ENCODE assay signal across 24 cellular contexts in genomic region chr4:68129793-68130192, GRCh38. TPM values are rescaled to one million over a fixed set of nuclear protein-coding genes. Genes with fewer than 3 reads are reported as not detected.
DNase-seq lines count a peak whose midpoint lies in the region; ATAC-seq, FAIRE-seq and TF ChIP-seq lines count a peak whose summit lies in the region.
"Had no signal": no experiment of that assay in that cellular context is flagged by ENCODE, and none has a peak within 500 bp of the region (broad histone marks: within the 10 kb centered on the region; RNA-seq: fewer than 3 reads in every experiment).

TMPRSS11F (minus strand) TSS chr4:68129869; CDS start chr4:68129820, 49 bp downstream.

- no peaks in the 10 kb centered on the region for H3K9me3 Mint-ChIP-seq in Caco-2 (ENCODE audit: unreplicated experiment)

- H3K36me3 ChIP-seq in Caco-2 (ENCODE audit: control insufficient read depth, insufficient read depth, low read length) (no peaks in the 10 kb centered on the region), K562 (ENCODE audit: control insufficient read depth, insufficient read depth, low read length) (no peaks in the 10 kb centered on the region)
- H3K36me3 ChIP-seq: gastrocnemius medialis, uterus had no signal

- H2AFZ ChIP-seq in K562 (ENCODE audit: low read depth, low read length), result peak within 1 kb of the TSS; percentile 74

- no peak within 1 kb of the TSS for H3K27ac Mint-ChIP-seq in Caco-2 (ENCODE audit: unreplicated experiment)
- H3K27ac Mint-ChIP-seq: CD4-positive, alpha-beta T cell; nephron; T-helper 17 cell had no signal

- H3K9me3 ChIP-seq in Caco-2, result no peaks in the 10 kb centered on the region
- H3K9me3 ChIP-seq in K562 (replicated peaks; ENCODE audit: control insufficient read depth, insufficient read depth, low read depth, low read length), result no peaks in the 10 kb centered on the region
- H3K9me3 ChIP-seq: gastrocnemius medialis, psoas muscle, uterus had no signal

- TF ChIP-seq CTCF in Caco-2 (IDR thresholded peaks at IDR 0.05; ENCODE audit: insufficient read depth in 1 of 2, low read depth in 1 of 2, low read length in 1 of 2, severe bottlenecking in 1 of 2, unreplicated experiment in 1 of 2) (no peak), NB4 (IDR thresholded peaks at IDR 0.05; ENCODE audit: low read depth, low read length) (no peak), K562 (IDR thresholded peaks at IDR 0.05 in 2 of 3, conservative IDR thresholded peaks at IDR 0.05 in 1 of 3; ENCODE audit: insufficient read depth in 2 of 3, low read depth in 1 of 3, low read length in 3 of 3) (no peak), lower leg skin (IDR thresholded peaks at IDR 0.05) (no peak)

- DNase-seq in Caco-2 (peak; percentile 48 to 52), NB4 (ENCODE audit: low read depth) (peak; percentile 1), K562 (ENCODE audit: extremely low read depth in 1 of 4, low spot score in 3 of 4) (peak; percentile 12 to 67 (median 27)), lower leg skin (ENCODE audit: low spot score in 2 of 2) (peak in 1 of 2 donors; percentile 44), NCI-H345 treated with DMSO at 0.1 percent for 48 hours (lab: John Stamatoyannopoulos, UW; ENCODE audit: unreplicated experiment) (no peak), left colon (no peak), DMS79 treated with DMSO at 0.1 percent for 48 hours (lab: John Stamatoyannopoulos, UW) (no peak)
- DNase-seq: activated CD4-positive, alpha-beta T cell treated with anti-CD3 and anti-CD28 coated beads for 1 hour; activated naive CD4-positive, alpha-beta T cell; aorta; CD4-positive, alpha-beta T cell; gastrocnemius medialis; NCI-H2107; psoas muscle; SHP77; stimulated activated naive CD4-positive, alpha-beta T cell treated with Interleukin-2 at 50 U/mL for 16 hours; T-helper 17 cell; uterus had no signal

- H3K27ac ChIP-seq in K562 (ENCODE audit: extremely low read depth, low read depth, low read length), result peak within 1 kb of the TSS; percentile 70; the same call in 2 of the 3 replicates
- H3K27ac ChIP-seq: gastrocnemius medialis, psoas muscle, uterus had no signal

- POLR2A ChIA-PET in Caco-2 (lab: Charles Lee), result no interaction called here
- POLR2A ChIA-PET in K562 (lab: Yijun Ruan, JAX), result no interaction called here

- no peaks in the 10 kb centered on the region for H4K20me1 ChIP-seq in K562 (replicated peaks; ENCODE audit: control insufficient read depth, insufficient read depth, low read length)

- peak; percentile 58 for FAIRE-seq in K562 (lab: Jason Lieb, UNC)

- peaks cover 14% of the 10 kb centered on the region for H3K4me1 Mint-ChIP-seq in Caco-2 (ENCODE audit: low read depth, unreplicated experiment)
- H3K4me1 Mint-ChIP-seq: nephron, T-helper 17 cell had no signal

- no peak for TF ChIP-seq POLR2A in NB4 (IDR thresholded peaks at IDR 0.05; ENCODE audit: extremely low read depth, insufficient read length)
- no peak for TF ChIP-seq POLR2A in K562 (conservative IDR thresholded peaks at IDR 0.05)
- no peak for TF ChIP-seq POLR2A in lower leg skin (IDR thresholded peaks at IDR 0.05)

- no peak for TF ChIP-seq RAD21 in K562 (CRISPR knock-in tag; conservative IDR thresholded peaks at IDR 0.05 in 1 of 2, IDR thresholded peaks at IDR 0.05 in 1 of 2)

- H3K27me3 Mint-ChIP-seq in Caco-2 (ENCODE audit: insufficient read depth, unreplicated experiment), result no peaks in the 10 kb centered on the region

- 0% methylated on average over 3 of the region's 3 CpGs for WGBS in K562 (ENCODE audit: insufficient coverage, low coverage, missing lambda C conversion rate)
- 31 to 35% methylated on average over 3 of the region's 3 CpGs for WGBS in lower leg skin, 2 donors

- CTCF ChIA-PET in Caco-2 (lab: Charles Lee), result interaction anchor here (0.7 kb wide), 2 partner anchors 310 to 402 kb away, joined by 4 to 7 read pairs; no protein-coding TSS in a partner anchor
- CTCF ChIA-PET in K562 (lab: Yijun Ruan, JAX; ENCODE audit: low intra/inter-chr PET ratio), result no interaction called here

- no peaks in the 10 kb centered on the region for H3K79me2 ChIP-seq in K562 (ENCODE audit: control insufficient read depth, insufficient read depth, low read length)

- TF ChIP-seq EP300 in K562 (IDR thresholded peaks at IDR 0.05; ENCODE audit: low read length), result no peak

- in situ Hi-C loops in K562 (cut with MboI), result no loop called here

- no peaks in the 10 kb centered on the region for H3K27me3 ChIP-seq in Caco-2 (replicated peaks; ENCODE audit: control insufficient read depth, insufficient read depth, low read length)
- H3K27me3 ChIP-seq in K562 (ENCODE audit: control insufficient read depth in 2 of 2, insufficient read depth in 2 of 2, low read length in 2 of 2), result no peaks in the 10 kb centered on the region
- H3K27me3 ChIP-seq: gastrocnemius medialis, uterus had no signal

- no peak within 1 kb of the TSS for H3K4me3 ChIP-seq in Caco-2 (ENCODE audit: low read depth, low read length)
- no peak within 1 kb of the TSS for H3K4me3 ChIP-seq in NB4 (ENCODE audit: low read depth, low read length)
- no peak within 1 kb of the TSS for H3K4me3 ChIP-seq in K562
- no peak within 1 kb of the TSS for H3K4me3 ChIP-seq in lower leg skin (ENCODE audit: low read depth, poor library complexity, severe bottlenecking)
- H3K4me3 ChIP-seq: gastrocnemius medialis, psoas muscle, uterus had no signal

- intact Hi-C loops in Caco-2 (cut with micrococcal nuclease; ENCODE audit: unreplicated experiment) (no loop called here), K562 (cut with micrococcal nuclease) (no loop called here), lower leg skin (cut with DNase I; ENCODE audit: low total_unique reads) (no loop called here), left colon (cut with DNase I, micrococcal nuclease) (no loop called here)

- H3K9me1 ChIP-seq in K562 (ENCODE audit: control insufficient read depth, insufficient read depth, low read length), result no peaks in the 10 kb centered on the region

- no peak within 1 kb of the TSS for H3K9ac ChIP-seq in K562 (ENCODE audit: insufficient read depth in 1 of 2, low read depth in 2 of 2, low read length in 2 of 2)

- H3K4me3 Mint-ChIP-seq in Caco-2 (ENCODE audit: unreplicated experiment), result peak within 1 kb of the TSS; percentile 4
- H3K4me3 Mint-ChIP-seq: CD4-positive, alpha-beta T cell; nephron; T-helper 17 cell had no signal

- H3K4me1 ChIP-seq in Caco-2 (peaks cover 8% of the 10 kb centered on the region; the same call in 1 of the 2 replicates), K562 (replicated peaks in 1 of 2; ENCODE audit: control insufficient read depth in 2 of 2, insufficient read depth in 2 of 2, low read length in 2 of 2) (peaks cover 0 to 4% of the 10 kb centered on the region in 2 experiments; a peak in 2 of 5 replicates)
- H3K4me1 ChIP-seq: gastrocnemius medialis, psoas muscle, uterus had no signal

- no peaks in the 10 kb centered on the region for H3K36me3 Mint-ChIP-seq in Caco-2 (ENCODE audit: insufficient read depth, unreplicated experiment)

- H3K4me2 ChIP-seq in K562 (ENCODE audit: insufficient read depth, low read length), result peak within 1 kb of the TSS; percentile 58

- ATAC-seq in K562, result peak; percentile 94
- ATAC-seq in left colon, result no peak
- no peak for ATAC-seq in HG03342 (IDR thresholded peaks at IDR 0.05; ENCODE audit: unreplicated experiment)
- ATAC-seq: gastrocnemius medialis, psoas muscle, T-helper 17 cell had no signal

- BruUV-seq in Caco-2 (replicated peaks; lab: Mats Ljungman, UMichigan) (no TSS peak), K562 (replicated peaks; lab: Mats Ljungman, UMichigan) (no TSS peak)

TF ChIP-seq in K562, 482 proteins besides CTCF, POLR2A, EP300 and RAD21 (continues in another document):
- TF ChIP-seq NFYB (IDR thresholded peaks at IDR 0.05; ENCODE audit: extremely low read depth, insufficient read length) (no peak), ZNF165 (CRISPR knock-in tag; IDR thresholded peaks at IDR 0.05; ENCODE audit: borderline replicate concordance) (no peak), E2F4 (CRISPR knock-in tag; IDR thresholded peaks at IDR 0.05; ENCODE audit: low read depth) (no peak), SPI1 (IDR thresholded peaks at IDR 0.05; ENCODE audit: borderline replicate concordance, low read depth, low read length) (no peak), SMAD1 (IDR thresholded peaks at IDR 0.05; ENCODE audit: low read depth, low read length, partially characterized antibody) (no peak), ZNF384 (IDR thresholded peaks at IDR 0.05; ENCODE audit: low read depth, low read length) (peak; percentile 91)

RNA-seq across cellular contexts. Expression of gene TMPRSS11F, which starts in this region (rescaled TPM):
- total RNA-seq in Caco-2 (2022), result not detected in 2 replicates
- not detected in 2 replicates for total RNA-seq in K562 (2011; cell fraction: chromatin; rRNA removed; ENCODE audit: low replicate concordance)
- not detected in 2 replicates for total RNA-seq in K562 (2011; cell fraction: nucleolus; rRNA removed)
- total RNA-seq in K562 (2011; cell fraction: nucleoplasm; rRNA removed), result 0.31 TPM in 1 of 2 replicates, not detected in the other
- total RNA-seq in K562 (2014; rRNA removed), result 0.05 TPM in 1 of 2 replicates, not detected in the other
- 0.07 and 0.13 TPM in 2 replicates for total RNA-seq in K562 (2014; rRNA removed; fragmentation: Illumina TruSeq; extraction: Trizol)
- not detected in 2 replicates for total RNA-seq in K562 (2015; rRNA removed; fragmentation: Illumina TruSeq; extraction: Trizol)
- total RNA-seq in K562 (2021), result 0.09 TPM in 1 of 2 replicates, not detected in the other
- 0.36 and 1.6 TPM in 2 replicates for polyA plus RNA-seq in K562 (2011; rRNA removed)
- polyA plus RNA-seq in K562 (2011; cell fraction: cytosol; rRNA removed), result 0.60 TPM in 1 of 2 replicates, not detected in the other
- 0.31 and 3.9 TPM in 2 replicates for polyA plus RNA-seq in K562 (2011; cell fraction: nucleus; rRNA removed)
- polyA plus RNA-seq in K562 (2012), result 0.17 TPM in 1 of 2 replicates, not detected in the other
- 0.07 and 0.18 TPM in 2 replicates for polyA plus RNA-seq in K562 (2014; fragmentation: Illumina TruSeq; extraction: Trizol)
- polyA plus RNA-seq in K562 (2014; fragmentation: Nextera tagmentation; extraction: Ambion mirVana), result under 1 TPM; 0.03 to 0.21 TPM
- not detected in 2 replicates for polyA plus RNA-seq in K562 (2014; rRNA removed)
- polyA minus RNA-seq in K562 (2011; rRNA and poly(A)+ RNA removed), result 0.42 and 3.0 TPM in 2 replicates
- not detected in 2 replicates for polyA minus RNA-seq in K562 (2011; cell fraction: cytosol; rRNA and poly(A)+ RNA removed)
- polyA minus RNA-seq in K562 (2011; cell fraction: nucleus; rRNA and poly(A)+ RNA removed), result 0.27 and 2.0 TPM in 2 replicates
- total RNA-seq in lower leg skin, result 10 to 100 TPM; 12.6 to 29.7 (median 20.1) TPM
- total RNA-seq in left colon, result not detected
- total RNA-seq: aorta; CD4-positive, alpha-beta T cell; gastrocnemius medialis; H4; HT1080; M059J; psoas muscle; T-helper 17 cell; uterus had no signal
- polyA plus RNA-seq: AG04450, aorta, psoas muscle had no signal

Comparison
In these comparisons a context has a peak if more than half of its experiments do, and no peak if none do; other contexts are left out.
1. RNA of gene TMPRSS11F (total RNA-seq): 12.6 to 29.7 TPM in lower leg skin; 0.05 to 0.31 TPM in K562, not detected in Caco-2 and not detected in left colon; every median in the first group is over 10 times any median in the second.
2. Peak in DNase-seq in Caco-2; RNA of the gene not detected or under 1 TPM.
3. DNase-seq: peak in NB4 (single experiment) and K562 (4 of 4); none in NCI-H345 treated with DMSO at 0.1 percent for 48 hours (single experiment), left colon (0 of 2) and DMS79 treated with DMSO at 0.1 percent for 48 hours (single experiment).